Comparison of ENCODE assay signal across 19 cellular contexts in the genomic region with DNA sequence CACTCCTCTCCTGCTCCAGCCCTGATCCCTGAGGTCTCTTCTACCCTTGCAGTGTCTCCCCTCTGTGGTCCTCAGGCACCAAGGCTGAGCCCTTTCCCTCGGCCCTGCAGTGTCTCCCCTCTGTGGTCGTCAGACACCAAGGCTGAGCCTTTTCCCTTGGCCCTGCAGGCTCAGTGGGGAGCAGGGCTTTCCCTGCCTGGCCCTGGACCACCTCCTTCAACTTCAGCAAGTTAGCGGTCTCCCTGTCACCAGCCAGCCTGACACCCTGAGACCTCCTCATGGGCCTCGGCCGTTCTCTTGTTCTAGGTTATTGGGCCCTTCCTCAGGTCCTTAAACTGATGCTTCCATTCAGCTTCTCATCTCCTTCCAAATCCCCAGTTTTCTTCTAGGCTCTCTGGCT. TPM values are rescaled to one million over a fixed set of nuclear protein-coding genes. Genes with fewer than 3 reads are reported as not detected.
DNase-seq lines count a peak whose midpoint lies in the region; ATAC-seq and TF ChIP-seq lines count a peak whose summit lies in the region.
"Had no signal": no experiment of that assay in that cellular context is flagged by ENCODE, and none has a peak within 500 bp of the region (broad histone marks: within the 10 kb centered on the region; RNA-seq: fewer than 3 reads in every experiment).

No MANE protein-coding gene starts in this region.

- H3K4me1 Mint-ChIP-seq in activated T-cell treated with anti-CD3 and anti-CD28 coated beads, Interleukin-2, amount 50 U/mL, for 72 hours (ENCODE audit: low read depth), result peaks cover 74% of the 10 kb centered on the region
- H3K4me1 Mint-ChIP-seq in activated T-cell treated with anti-CD3 and anti-CD28 coated beads, Interleukin-2, amount 50 U/mL, for 4 hours (ENCODE audit: low read depth), result peaks cover 77% of the 10 kb centered on the region
- H3K4me1 Mint-ChIP-seq in activated B cell treated with CpG ODN at 0.5 μM for 24 hours (peaks cover 81% of the 10 kb centered on the region), immature natural killer cell (peaks cover 91 to 96% of the 10 kb centered on the region in 2 donors)

- H3K36me3 Mint-ChIP-seq in activated T-cell treated with anti-CD3 and anti-CD28 coated beads, Interleukin-2, amount 50 U/mL, for 72 hours (ENCODE audit: insufficient read depth in 2 of 2), result peaks cover 2 to 7% of the 10 kb centered on the region in 2 donors
- H3K36me3 Mint-ChIP-seq in activated T-cell treated with anti-CD3 and anti-CD28 coated beads, Interleukin-2, amount 50 U/mL, for 4 hours (ENCODE audit: insufficient read depth), result peaks cover 11% of the 10 kb centered on the region
- peaks cover 72% of the 10 kb centered on the region for H3K36me3 Mint-ChIP-seq in activated B cell treated with CpG ODN at 0.5 μM for 24 hours (ENCODE audit: low read depth)
- H3K36me3 Mint-ChIP-seq in immature natural killer cell, result peaks cover 5 to 32% (median 9%) of the 10 kb centered on the region in 3 donors

- intact Hi-C loops in activated B cell treated with CpG ODN at 0.5 μM for 24 hours (cut with micrococcal nuclease), result loop anchor here (1.0 to 2.0 kb wide), 9 partner anchors 11 to 379 kb away; a partner anchor contains a TSS

- ATAC-seq in activated T-cell treated with anti-CD3 and anti-CD28 coated beads, Interleukin-2, amount 50 U/mL, for 72 hours (replicated peaks in 1 of 2), result no peak
- no peak for ATAC-seq in activated T-cell treated with anti-CD3 and anti-CD28 coated beads, Interleukin-2, amount 50 U/mL, for 4 hours
- ATAC-seq in activated B cell treated with CpG ODN at 0.5 μM for 24 hours (ENCODE audit: low read depth), result no peak
- ATAC-seq in upper lobe of left lung (ENCODE audit: low FRiP score in 2 of 2), result no peak
- ATAC-seq: K562 had no signal

- no peak for DNase-seq in activated T-cell treated with anti-CD3 and anti-CD28 coated beads, Interleukin-2, amount 50 U/mL, for 72 hours
- DNase-seq in activated T-cell treated with anti-CD3 and anti-CD28 coated beads, Interleukin-2, amount 50 U/mL, for 4 hours, result no peak
- DNase-seq in activated B cell treated with CpG ODN at 0.5 μM for 24 hours (no peak), immature natural killer cell (no peak), upper lobe of left lung (no peak), DMS53 treated with DMSO at 0.1 percent for 48 hours (lab: John Stamatoyannopoulos, UW; ENCODE audit: unreplicated experiment) (no peak), SHP77 (lab: John Stamatoyannopoulos, UW) (no peak), RPMI8226 (no peak)
- DNase-seq: ACHN; activated CD8-positive, alpha-beta memory T cell treated with anti-CD3 and anti-CD28 coated beads, Interleukin-2, amount 50 U/mL, for 48 hours; dermis blood vessel endothelial cell; DMS 273 treated with DMSO at 0.1 percent for 48 hours; mesenchymal stem cell; NCI-H1694; NCI-H524 treated with DMSO at 0.1 percent for 48 hours; small intestine had no signal

- no peak for TF ChIP-seq EP300 in upper lobe of left lung (IDR thresholded peaks at IDR 0.05)

- H3K4me3 ChIP-seq in upper lobe of left lung, result no peak overlapping the region
- H3K4me3 ChIP-seq: ascending aorta, K562, thoracic aorta had no signal

- H3K27me3 ChIP-seq in upper lobe of left lung, result no peaks in the 10 kb centered on the region

- peak overlapping the region; percentile 55 to 77 (median 66) for H3K27ac ChIP-seq in upper lobe of left lung
- H3K27ac ChIP-seq: ascending aorta, thoracic aorta had no signal

- no peaks in the 10 kb centered on the region for H3K9me3 Mint-ChIP-seq in activated T-cell treated with anti-CD3 and anti-CD28 coated beads, Interleukin-2, amount 50 U/mL, for 72 hours
- no peaks in the 10 kb centered on the region for H3K9me3 Mint-ChIP-seq in activated T-cell treated with anti-CD3 and anti-CD28 coated beads, Interleukin-2, amount 50 U/mL, for 4 hours
- H3K9me3 Mint-ChIP-seq in activated B cell treated with CpG ODN at 0.5 μM for 24 hours, result no peaks in the 10 kb centered on the region
- no peaks in the 10 kb centered on the region for H3K9me3 Mint-ChIP-seq in immature natural killer cell

- peak overlapping the region; percentile 96 for H3K27ac Mint-ChIP-seq in activated T-cell treated with anti-CD3 and anti-CD28 coated beads, Interleukin-2, amount 50 U/mL, for 72 hours
- H3K27ac Mint-ChIP-seq in activated B cell treated with CpG ODN at 0.5 μM for 24 hours (peak overlapping the region; percentile 99), immature natural killer cell (peak overlapping the region; percentile 88 to 100 (median 98))

- TF ChIP-seq POLR2A in upper lobe of left lung (IDR thresholded peaks at IDR 0.05), result no peak

- H3K9me3 ChIP-seq in upper lobe of left lung, result no peaks in the 10 kb centered on the region
- H3K9me3 ChIP-seq: ascending aorta, thoracic aorta had no signal

- WGBS in upper lobe of left lung, 2 donors, result 75 to 78% methylated on average over 5 of the region's 5 CpGs

- no peaks in the 10 kb centered on the region for H3K27me3 Mint-ChIP-seq in activated T-cell treated with anti-CD3 and anti-CD28 coated beads, Interleukin-2, amount 50 U/mL, for 72 hours (ENCODE audit: low read depth)
- H3K27me3 Mint-ChIP-seq in activated T-cell treated with anti-CD3 and anti-CD28 coated beads, Interleukin-2, amount 50 U/mL, for 4 hours (ENCODE audit: low read depth), result no peaks in the 10 kb centered on the region
- H3K27me3 Mint-ChIP-seq in activated B cell treated with CpG ODN at 0.5 μM for 24 hours, result no peaks in the 10 kb centered on the region
- peaks cover 11 to 16% (median 12%) of the 10 kb centered on the region in 3 donors for H3K27me3 Mint-ChIP-seq in immature natural killer cell (ENCODE audit: low read depth in 3 of 3)

- TF ChIP-seq CTCF in activated B cell treated with CpG ODN at 0.5 μM for 24 hours (IDR thresholded peaks at IDR 0.05) (no peak), upper lobe of left lung (IDR thresholded peaks at IDR 0.05) (no peak)

- H3K4me3 Mint-ChIP-seq in activated T-cell treated with anti-CD3 and anti-CD28 coated beads, Interleukin-2, amount 50 U/mL, for 72 hours, result peak overlapping the region; percentile 36 to 80
- no peak overlapping the region for H3K4me3 Mint-ChIP-seq in activated T-cell treated with anti-CD3 and anti-CD28 coated beads, Interleukin-2, amount 50 U/mL, for 4 hours
- peak overlapping the region; percentile 90 for H3K4me3 Mint-ChIP-seq in activated B cell treated with CpG ODN at 0.5 μM for 24 hours
- peak overlapping the region; percentile 86 to 98 (median 91) for H3K4me3 Mint-ChIP-seq in immature natural killer cell

- POLR2A ChIA-PET in activated B cell treated with CpG ODN at 0.5 μM for 24 hours (lab: Charles Lee), result interaction anchor here (0.6 to 7.7 kb wide), 9 partner anchors 11 to 365 kb away, joined by 3 to 176 read pairs (median 5); a partner anchor contains a TSS

- H3K36me3 ChIP-seq in upper lobe of left lung, result no peaks in the 10 kb centered on the region
- H3K36me3 ChIP-seq: ascending aorta, thoracic aorta had no signal

- peaks cover 15 to 50% (median 29%) of the 10 kb centered on the region in 4 donors for H3K4me1 ChIP-seq in upper lobe of left lung

- CTCF ChIA-PET in activated B cell treated with CpG ODN at 0.5 μM for 24 hours (lab: Charles Lee), result interaction anchor here (2.0 kb wide), 1 partner anchor 34 kb away, joined by 9 read pairs; no protein-coding TSS in a partner anchor

RNA-seq across cellular contexts. Expression of a gene that starts 4.3 kb away (rescaled TPM):
- 10 to 100 TPM; 15.2 to 20.6 TPM for total RNA-seq in activated T-cell treated with anti-CD3 and anti-CD28 coated beads, Interleukin-2, amount 50 U/mL, for 72 hours
- total RNA-seq in activated T-cell treated with anti-CD3 and anti-CD28 coated beads, Interleukin-2, amount 50 U/mL, for 4 hours, result 10 to 100 TPM; 16.2 to 18.5 (median 18.5) TPM
- total RNA-seq in activated B cell treated with CpG ODN at 0.5 μM for 24 hours (88.5 and 92.4 TPM in 2 replicates), upper lobe of left lung (10 to 100 TPM in 5 of 6 donors, 1 to 10 TPM in 1; 6.5 to 23.2 (median 16.4) TPM)
- polyA plus RNA-seq in immature natural killer cell, result 10 to 100 TPM in 1 of 3 donors, 1 to 10 TPM in 2; 6.3 to 14.1 (median 8.0) TPM
